In the genomic region with DNA sequence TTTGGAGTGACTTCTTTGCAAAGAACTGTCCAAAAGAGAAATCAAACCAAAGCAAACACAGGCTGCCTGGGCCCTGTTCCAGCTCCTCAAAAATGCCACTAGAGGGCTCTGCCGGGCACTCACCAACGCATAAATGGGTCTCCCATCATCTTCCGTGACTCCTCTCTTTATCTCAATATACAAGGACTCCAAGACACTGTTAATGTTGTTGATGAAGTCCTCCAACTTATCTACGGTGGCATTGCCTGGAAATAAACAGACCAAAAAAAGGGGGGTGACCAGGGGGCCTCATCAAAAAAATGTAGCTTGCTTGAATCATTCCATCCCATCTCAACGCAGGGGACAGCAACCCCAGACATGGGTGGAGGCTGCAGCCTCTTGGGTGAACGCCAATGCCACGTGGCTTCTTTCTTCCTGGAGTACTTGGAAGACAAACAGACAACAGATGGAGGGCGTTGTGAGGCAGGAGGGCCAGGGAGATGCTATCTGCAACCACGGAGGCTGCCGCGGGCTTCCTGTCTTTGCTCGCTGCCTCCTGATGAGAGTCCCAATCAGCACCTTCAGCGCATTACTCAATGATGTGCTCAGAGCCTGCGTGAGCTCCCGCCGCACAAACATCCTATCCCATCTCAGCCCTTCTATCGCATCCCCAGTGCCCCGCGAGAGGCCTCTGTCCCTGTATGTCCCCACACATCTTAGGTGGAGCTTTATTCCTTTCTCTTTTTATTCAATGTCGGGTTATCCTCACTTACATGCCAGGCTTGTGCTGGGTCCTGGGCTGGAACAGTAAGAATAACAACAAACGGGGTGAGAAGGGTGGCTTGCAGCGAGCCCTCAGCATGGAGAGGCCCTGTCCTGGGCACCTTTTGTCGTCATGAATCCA, we compare ENCODE assay signal across 1 cellular context.
A peak's percentile ranks its signal among the peaks of the same experiment; 100 is the strongest.
TF ChIP-seq lines count a peak whose summit lies in the region.

No MANE protein-coding gene starts in this region.

TF ChIP-seq in IMR-90, 13 proteins besides CTCF, POLR2A, EP300 and RAD21:
- TF ChIP-seq SMC3 (IDR thresholded peaks at IDR 0.05; ENCODE audit: low read depth, low read length) (peak; percentile 97), USF2 (IDR thresholded peaks at IDR 0.05; ENCODE audit: low read depth, low read length) (0 out of 2 replicates have a peak, but pooled peaks have one; percentile 44), CHD1 (IDR thresholded peaks at IDR 0.05; ENCODE audit: low read depth, low read length) (no peak), ELK1 (IDR thresholded peaks at IDR 0.05; ENCODE audit: borderline replicate concordance, low read depth, low read length) (no peak), FOS (IDR thresholded peaks at IDR 0.05; ENCODE audit: low read depth, low read length) (no peak), MXI1 (IDR thresholded peaks at IDR 0.05; ENCODE audit: borderline replicate concordance, low read depth, low read length) (peak; percentile 82)
